In the genomic region with DNA sequence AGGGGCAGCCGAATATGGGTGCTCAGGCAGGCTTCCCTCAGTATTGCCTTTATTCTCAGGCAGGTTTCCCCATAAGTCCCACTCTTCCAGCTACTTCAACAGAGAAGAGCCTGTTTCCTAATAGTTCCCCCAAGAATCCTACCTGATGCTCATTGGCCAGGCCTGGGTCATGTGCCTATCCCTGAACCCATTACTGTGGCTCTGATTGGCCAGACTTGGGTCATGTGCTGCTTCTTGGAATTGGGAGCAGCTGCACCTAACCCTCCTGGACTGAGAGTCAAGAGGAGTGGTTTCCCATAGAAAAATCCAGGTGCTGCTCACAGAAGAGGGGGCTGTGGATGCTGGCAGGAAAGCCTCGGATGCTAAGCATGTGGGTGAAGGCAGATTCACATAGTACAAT, we compare ENCODE assay signal across 3 cellular contexts.
TF ChIP-seq lines count a peak whose summit lies in the region.

No MANE protein-coding gene starts in this region.

TF ChIP-seq in A549, 52 proteins besides CTCF, POLR2A, EP300 and RAD21:
- no peak for TF ChIP-seq RARB (CRISPR knock-in tag; IDR thresholded peaks at IDR 0.05)
- TF ChIP-seq USF2 (IDR thresholded peaks at IDR 0.05) = peak; percentile 74

TF ChIP-seq in GM23338, 12 proteins besides CTCF, POLR2A, EP300 and RAD21:
- TF ChIP-seq EZH2 (IDR thresholded peaks at IDR 0.05; ENCODE audit: low read depth, unreplicated experiment) (no peak), ZNF114 (CRISPR knock-in tag; IDR thresholded peaks at IDR 0.05) (no peak), STAT1 (IDR thresholded peaks at IDR 0.05; ENCODE audit: unreplicated experiment) (no peak), EZH2phosphoT487 (IDR thresholded peaks at IDR 0.05; ENCODE audit: unreplicated experiment) (no peak), NANOG (IDR thresholded peaks at IDR 0.05; ENCODE audit: borderline replicate concordance) (no peak), POLR2AphosphoS5 (IDR thresholded peaks at IDR 0.05; ENCODE audit: low read depth) (no peak), CREB1 (CRISPR knock-in tag; IDR thresholded peaks at IDR 0.05; ENCODE audit: low read depth) (no peak), JUNB (IDR thresholded peaks at IDR 0.05; ENCODE audit: unreplicated experiment) (no peak)
- TF ChIP-seq, protein P1, sequence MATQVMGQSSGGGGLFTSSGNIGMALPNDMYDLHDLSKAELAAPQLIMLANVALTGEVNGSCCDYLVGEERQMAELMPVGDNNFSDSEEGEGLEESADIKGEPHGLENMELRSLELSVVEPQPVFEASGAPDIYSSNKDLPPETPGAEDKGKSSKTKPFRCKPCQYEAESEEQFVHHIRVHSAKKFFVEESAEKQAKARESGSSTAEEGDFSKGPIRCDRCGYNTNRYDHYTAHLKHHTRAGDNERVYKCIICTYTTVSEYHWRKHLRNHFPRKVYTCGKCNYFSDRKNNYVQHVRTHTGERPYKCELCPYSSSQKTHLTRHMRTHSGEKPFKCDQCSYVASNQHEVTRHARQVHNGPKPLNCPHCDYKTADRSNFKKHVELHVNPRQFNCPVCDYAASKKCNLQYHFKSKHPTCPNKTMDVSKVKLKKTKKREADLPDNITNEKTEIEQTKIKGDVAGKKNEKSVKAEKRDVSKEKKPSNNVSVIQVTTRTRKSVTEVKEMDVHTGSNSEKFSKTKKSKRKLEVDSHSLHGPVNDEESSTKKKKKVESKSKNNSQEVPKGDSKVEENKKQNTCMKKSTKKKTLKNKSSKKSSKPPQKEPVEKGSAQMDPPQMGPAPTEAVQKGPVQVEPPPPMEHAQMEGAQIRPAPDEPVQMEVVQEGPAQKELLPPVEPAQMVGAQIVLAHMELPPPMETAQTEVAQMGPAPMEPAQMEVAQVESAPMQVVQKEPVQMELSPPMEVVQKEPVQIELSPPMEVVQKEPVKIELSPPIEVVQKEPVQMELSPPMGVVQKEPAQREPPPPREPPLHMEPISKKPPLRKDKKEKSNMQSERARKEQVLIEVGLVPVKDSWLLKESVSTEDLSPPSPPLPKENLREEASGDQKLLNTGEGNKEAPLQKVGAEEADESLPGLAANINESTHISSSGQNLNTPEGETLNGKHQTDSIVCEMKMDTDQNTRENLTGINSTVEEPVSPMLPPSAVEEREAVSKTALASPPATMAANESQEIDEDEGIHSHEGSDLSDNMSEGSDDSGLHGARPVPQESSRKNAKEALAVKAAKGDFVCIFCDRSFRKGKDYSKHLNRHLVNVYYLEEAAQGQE (IDR thresholded peaks at IDR 0.05; ENCODE audit: unreplicated experiment) = no peak
- TF ChIP-seq, protein P2, sequence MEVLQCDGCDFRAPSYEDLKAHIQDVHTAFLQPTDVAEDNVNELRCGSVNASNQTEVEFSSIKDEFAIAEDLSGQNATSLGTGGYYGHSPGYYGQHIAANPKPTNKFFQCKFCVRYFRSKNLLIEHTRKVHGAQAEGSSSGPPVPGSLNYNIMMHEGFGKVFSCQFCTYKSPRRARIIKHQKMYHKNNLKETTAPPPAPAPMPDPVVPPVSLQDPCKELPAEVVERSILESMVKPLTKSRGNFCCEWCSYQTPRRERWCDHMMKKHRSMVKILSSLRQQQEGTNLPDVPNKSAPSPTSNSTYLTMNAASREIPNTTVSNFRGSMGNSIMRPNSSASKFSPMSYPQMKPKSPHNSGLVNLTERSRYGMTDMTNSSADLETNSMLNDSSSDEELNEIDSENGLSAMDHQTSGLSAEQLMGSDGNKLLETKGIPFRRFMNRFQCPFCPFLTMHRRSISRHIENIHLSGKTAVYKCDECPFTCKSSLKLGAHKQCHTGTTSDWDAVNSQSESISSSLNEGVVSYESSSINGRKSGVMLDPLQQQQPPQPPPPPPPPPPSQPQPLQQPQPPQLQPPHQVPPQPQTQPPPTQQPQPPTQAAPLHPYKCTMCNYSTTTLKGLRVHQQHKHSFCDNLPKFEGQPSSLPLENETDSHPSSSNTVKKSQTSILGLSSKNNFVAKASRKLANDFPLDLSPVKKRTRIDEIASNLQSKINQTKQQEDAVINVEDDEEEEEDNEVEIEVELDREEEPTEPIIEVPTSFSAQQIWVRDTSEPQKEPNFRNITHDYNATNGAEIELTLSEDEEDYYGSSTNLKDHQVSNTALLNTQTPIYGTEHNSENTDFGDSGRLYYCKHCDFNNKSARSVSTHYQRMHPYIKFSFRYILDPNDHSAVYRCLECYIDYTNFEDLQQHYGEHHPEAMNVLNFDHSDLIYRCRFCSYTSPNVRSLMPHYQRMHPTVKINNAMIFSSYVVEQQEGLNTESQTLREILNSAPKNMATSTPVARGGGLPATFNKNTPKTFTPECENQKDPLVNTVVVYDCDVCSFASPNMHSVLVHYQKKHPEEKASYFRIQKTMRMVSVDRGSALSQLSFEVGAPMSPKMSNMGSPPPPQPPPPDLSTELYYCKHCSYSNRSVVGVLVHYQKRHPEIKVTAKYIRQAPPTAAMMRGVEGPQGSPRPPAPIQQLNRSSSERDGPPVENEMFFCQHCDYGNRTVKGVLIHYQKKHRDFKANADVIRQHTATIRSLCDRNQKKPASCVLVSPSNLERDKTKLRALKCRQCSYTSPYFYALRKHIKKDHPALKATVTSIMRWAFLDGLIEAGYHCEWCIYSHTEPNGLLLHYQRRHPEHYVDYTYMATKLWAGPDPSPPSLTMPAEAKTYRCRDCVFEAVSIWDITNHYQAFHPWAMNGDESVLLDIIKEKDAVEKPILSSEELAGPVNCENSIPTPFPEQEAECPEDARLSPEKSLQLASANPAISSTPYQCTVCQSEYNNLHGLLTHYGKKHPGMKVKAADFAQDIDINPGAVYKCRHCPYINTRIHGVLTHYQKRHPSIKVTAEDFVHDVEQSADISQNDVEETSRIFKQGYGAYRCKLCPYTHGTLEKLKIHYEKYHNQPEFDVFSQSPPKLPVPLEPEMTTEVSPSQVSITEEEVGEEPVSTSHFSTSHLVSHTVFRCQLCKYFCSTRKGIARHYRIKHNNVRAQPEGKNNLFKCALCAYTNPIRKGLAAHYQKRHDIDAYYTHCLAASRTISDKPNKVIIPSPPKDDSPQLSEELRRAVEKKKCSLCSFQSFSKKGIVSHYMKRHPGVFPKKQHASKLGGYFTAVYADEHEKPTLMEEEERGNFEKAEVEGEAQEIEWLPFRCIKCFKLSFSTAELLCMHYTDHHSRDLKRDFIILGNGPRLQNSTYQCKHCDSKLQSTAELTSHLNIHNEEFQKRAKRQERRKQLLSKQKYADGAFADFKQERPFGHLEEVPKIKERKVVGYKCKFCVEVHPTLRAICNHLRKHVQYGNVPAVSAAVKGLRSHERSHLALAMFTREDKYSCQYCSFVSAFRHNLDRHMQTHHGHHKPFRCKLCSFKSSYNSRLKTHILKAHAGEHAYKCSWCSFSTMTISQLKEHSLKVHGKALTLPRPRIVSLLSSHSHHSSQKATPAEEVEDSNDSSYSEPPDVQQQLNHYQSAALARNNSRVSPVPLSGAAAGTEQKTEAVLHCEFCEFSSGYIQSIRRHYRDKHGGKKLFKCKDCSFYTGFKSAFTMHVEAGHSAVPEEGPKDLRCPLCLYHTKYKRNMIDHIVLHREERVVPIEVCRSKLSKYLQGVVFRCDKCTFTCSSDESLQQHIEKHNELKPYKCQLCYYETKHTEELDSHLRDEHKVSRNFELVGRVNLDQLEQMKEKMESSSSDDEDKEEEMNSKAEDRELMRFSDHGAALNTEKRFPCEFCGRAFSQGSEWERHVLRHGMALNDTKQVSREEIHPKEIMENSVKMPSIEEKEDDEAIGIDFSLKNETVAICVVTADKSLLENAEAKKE (CRISPR knock-in tag; IDR thresholded peaks at IDR 0.05) = no peak

TF ChIP-seq in K562, 482 proteins besides CTCF, POLR2A, EP300 and RAD21:
- TF ChIP-seq USF2 (CRISPR knock-in tag; IDR thresholded peaks at IDR 0.05) (peak; percentile 77), SLC30A9 (CRISPR knock-in tag; IDR thresholded peaks at IDR 0.05) (no peak), RAD51 (IDR thresholded peaks at IDR 0.05; ENCODE audit: borderline replicate concordance, low read depth) (peak; percentile 65; the same call in 1 of the 2 replicates)
- TF ChIP-seq, protein P3, sequence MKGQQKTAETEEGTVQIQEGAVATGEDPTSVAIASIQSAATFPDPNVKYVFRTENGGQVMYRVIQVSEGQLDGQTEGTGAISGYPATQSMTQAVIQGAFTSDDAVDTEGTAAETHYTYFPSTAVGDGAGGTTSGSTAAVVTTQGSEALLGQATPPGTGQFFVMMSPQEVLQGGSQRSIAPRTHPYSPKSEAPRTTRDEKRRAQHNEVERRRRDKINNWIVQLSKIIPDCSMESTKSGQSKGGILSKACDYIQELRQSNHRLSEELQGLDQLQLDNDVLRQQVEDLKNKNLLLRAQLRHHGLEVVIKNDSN (CRISPR knock-in tag; IDR thresholded peaks at IDR 0.05) = peak; percentile 64
TF ChIP-seq in K562: peak in this region for 3.
